Comparison of ENCODE assay signal across 8 cellular contexts in the genomic region with DNA sequence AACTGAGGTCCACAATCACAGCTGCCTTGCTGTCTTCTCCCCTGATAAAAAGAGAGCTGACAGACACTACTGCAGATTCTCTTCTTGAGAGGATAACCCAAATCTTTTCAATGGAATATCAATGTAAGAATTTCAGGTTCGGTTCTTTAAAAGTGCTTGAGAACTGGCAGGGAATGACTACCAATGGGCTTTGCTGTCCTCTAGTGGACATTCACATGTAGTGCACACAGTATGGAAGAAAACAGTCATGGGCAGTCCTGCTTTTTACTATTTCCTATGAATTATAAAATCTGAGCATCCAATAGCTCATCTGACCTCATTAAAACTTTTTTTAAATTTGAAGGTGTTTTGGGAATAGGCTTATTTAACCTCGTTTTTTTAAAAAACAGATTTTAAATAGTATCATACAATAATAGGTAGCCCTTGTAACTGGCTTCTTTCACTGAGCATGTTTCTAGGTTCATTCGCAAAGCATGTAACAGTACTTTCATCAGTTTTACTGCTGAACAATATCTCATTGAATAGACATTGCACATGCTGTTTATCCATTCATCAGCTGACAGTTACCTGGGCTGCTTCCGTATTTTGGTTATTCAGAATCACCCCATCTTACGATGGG. TPM values are rescaled to one million over a fixed set of nuclear protein-coding genes. Genes with fewer than 3 reads are reported as not detected.
DNase-seq lines count a peak whose midpoint lies in the region; ATAC-seq and FAIRE-seq lines count a peak whose summit lies in the region.

No MANE protein-coding gene starts in this region.

- no peak overlapping the region for H3K27ac ChIP-seq in trophoblast cell (ENCODE audit: low read depth, low read length)

- peaks cover 27 to 58% of the 10 kb centered on the region in 2 experiments for H3K36me3 ChIP-seq in trophoblast cell (ENCODE audit: control insufficient read depth in 1 of 2, insufficient read depth in 2 of 2, low read length in 2 of 2)

- no peak overlapping the region for H2AFZ ChIP-seq in trophoblast cell (ENCODE audit: insufficient read depth, low read length, poor library complexity)

- H4K12ac ChIP-seq in trophoblast cell (ENCODE audit: low read depth, low read length) = no peak overlapping the region

- no peak overlapping the region for H3K4me2 ChIP-seq in trophoblast cell (ENCODE audit: low read length)

- H3K23ac ChIP-seq in trophoblast cell (ENCODE audit: low read length) = no peak overlapping the region

- H2BK120ac ChIP-seq in trophoblast cell (ENCODE audit: insufficient read depth, low read length, poor library complexity) = no peak overlapping the region

- ATAC-seq in Right ventricle myocardium inferior (peak; percentile 60), GM18511 (IDR thresholded peaks at IDR 0.05; ENCODE audit: unreplicated experiment) (no peak)

- H2BK12ac ChIP-seq in trophoblast cell (ENCODE audit: low read length) = no peak overlapping the region

- H4K91ac ChIP-seq in trophoblast cell (ENCODE audit: low read depth, low read length) = no peak overlapping the region

- no peak overlapping the region for H3K4ac ChIP-seq in trophoblast cell (ENCODE audit: low read depth, low read length)

- no peak overlapping the region for H4K8ac ChIP-seq in trophoblast cell (ENCODE audit: low read depth, low read length)

- H3K9ac ChIP-seq in trophoblast cell (ENCODE audit: low read length) = no peak overlapping the region

- no peak overlapping the region for H2AK5ac ChIP-seq in trophoblast cell (ENCODE audit: low read length)

- H3K14ac ChIP-seq in trophoblast cell (ENCODE audit: low read length) = no peak overlapping the region

- H3K4me3 ChIP-seq in trophoblast cell (ENCODE audit: low read depth, low read length) = no peak overlapping the region

- no peak overlapping the region for H3K18ac ChIP-seq in trophoblast cell (ENCODE audit: low read length)

- H2BK5ac ChIP-seq in trophoblast cell (ENCODE audit: low read depth, low read length, poor library complexity) = no peak overlapping the region

- no peaks in the 10 kb centered on the region for H3K4me1 ChIP-seq in trophoblast cell (ENCODE audit: control insufficient read depth in 1 of 2, insufficient read depth in 2 of 2, low read length in 2 of 2)

- intact Hi-C loops in Right ventricle myocardium inferior (cut with DNase I) (loop anchor here (2.0 kb wide), 1 partner anchor 109 kb away; no protein-coding TSS in a partner anchor), cardiac septum (cut with DNase I) (loop anchor here (5.0 kb wide), 2 partner anchors 110 to 525 kb away; a partner anchor contains a TSS)

- no peaks in the 10 kb centered on the region for H3K79me1 ChIP-seq in trophoblast cell (ENCODE audit: low read length)

- no CpG with 5 or more reads among the region's 5 CpGs for WGBS in trophoblast cell (ENCODE audit: extremely low coverage, insufficient coverage, insufficient read length)

- H3K9me3 ChIP-seq in trophoblast cell (ENCODE audit: insufficient read depth, low read depth, low read length) = no peaks in the 10 kb centered on the region

- no peaks in the 10 kb centered on the region for H3K79me2 ChIP-seq in trophoblast cell (ENCODE audit: control insufficient read depth, insufficient read depth, low read length, poor library complexity)

- peak; percentile 34 for FAIRE-seq in TTC549 (lab: Jason Lieb, UNC)

- DNase-seq in Right ventricle myocardium inferior (ENCODE audit: missing footprints) (no peak), cardiac septum (ENCODE audit: low spot score) (no peak), NCI-H1105 treated with DMSO at 0.1 percent for 48 hours (lab: John Stamatoyannopoulos, UW) (peak; percentile 55), globus pallidus (ENCODE audit: low spot score) (peak; percentile 57), trophoblast cell (peak; percentile 22 to 75)
- no peak for DNase-seq in stimulated activated CD4-positive, alpha-beta T cell treated with anti-CD3 and anti-CD28 coated beads, Interleukin-15, amount 100 ng/mL, for 24 hours

- no peaks in the 10 kb centered on the region for H3K27me3 ChIP-seq in trophoblast cell (ENCODE audit: insufficient read depth, low read length)

RNA-seq across cellular contexts. Expression of a gene that starts 18.3 kb away (rescaled TPM):
- 0.46 TPM for total RNA-seq in Right ventricle myocardium inferior
- 0.19 TPM for total RNA-seq in cardiac septum
- polyA plus RNA-seq in trophoblast cell (2013) = 0.07 TPM in 2 replicates

Comparison
In these comparisons a context has a peak if more than half of its experiments do, and no peak if none do; other contexts are left out.
1. DNase-seq: peak in NCI-H1105 treated with DMSO at 0.1 percent for 48 hours (single experiment), globus pallidus (single experiment) and trophoblast cell (2 of 2); none in Right ventricle myocardium inferior (single experiment), cardiac septum (single experiment) and stimulated activated CD4-positive, alpha-beta T cell treated with anti-CD3 and anti-CD28 coated beads, Interleukin-15, amount 100 ng/mL, for 24 hours (single experiment).